In the genomic region with DNA sequence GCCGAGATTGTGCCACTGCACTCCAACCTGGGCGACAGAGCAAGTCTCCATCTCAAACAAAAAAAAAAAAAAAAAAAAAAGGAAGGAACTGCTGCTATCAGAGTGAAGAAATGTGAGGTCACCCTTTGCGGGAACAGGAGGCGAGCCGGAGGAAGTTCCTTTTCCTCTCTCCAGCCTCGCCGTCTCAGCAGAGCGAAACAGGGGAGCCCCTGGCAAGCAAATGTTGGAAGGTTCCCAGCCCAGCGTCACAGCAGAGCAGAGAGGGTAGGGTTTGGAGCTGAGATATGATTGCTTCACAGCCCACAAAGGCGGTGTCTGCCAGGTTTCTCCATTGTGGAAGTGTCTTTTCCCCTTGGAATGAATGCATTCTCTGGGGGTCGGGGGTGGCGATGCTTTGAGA, we compare ENCODE assay signal across 17 cellular contexts. TPM values are rescaled to one million over a fixed set of nuclear protein-coding genes. Genes with fewer than 3 reads are reported as not detected.
A peak's percentile ranks its signal among the peaks of the same experiment; 100 is the strongest.
DNase-seq lines count a peak whose midpoint lies in the region; ATAC-seq, FAIRE-seq and TF ChIP-seq lines count a peak whose summit lies in the region.
"Had no signal": no experiment of that assay in that cellular context is flagged by ENCODE, and none has a peak within 500 bp of the region (broad histone marks: within the 10 kb centered on the region; RNA-seq: fewer than 3 reads in every experiment).

No MANE protein-coding gene starts in this region.

- POLR2A ChIA-PET in endothelial cell of umbilical vein (lab: Charles Lee): no interaction called here

- H3K9me3 ChIP-seq in endothelial cell of umbilical vein (replicated peaks; ENCODE audit: control insufficient read depth, insufficient read depth, low read length) (no peaks in the 10 kb centered on the region), lower lobe of right lung (no peaks in the 10 kb centered on the region), thyroid gland (no peaks in the 10 kb centered on the region)

- WGBS in thyroid gland, 2 donors: 60 to 74% methylated on average over 12 of the region's 12 CpGs

- peak; percentile 82 to 87 for ATAC-seq in lower lobe of right lung
- no peak for ATAC-seq in GM19463 (IDR thresholded peaks at IDR 0.05; ENCODE audit: unreplicated experiment)
- no peak for ATAC-seq in HG03457 (IDR thresholded peaks at IDR 0.05; ENCODE audit: unreplicated experiment)
- ATAC-seq: SK-N-SH treated with all-trans-retinoic acid at 6 μM for 48 hours had no signal

- no peak for TF ChIP-seq CTCF in endothelial cell of umbilical vein (IDR thresholded peaks at IDR 0.05; ENCODE audit: extremely low read depth in 1 of 2, insufficient read depth in 1 of 2, low read depth in 1 of 2, low read length in 2 of 2)
- TF ChIP-seq CTCF in lower lobe of right lung (IDR thresholded peaks at IDR 0.05): no peak
- TF ChIP-seq CTCF in thyroid gland (IDR thresholded peaks at IDR 0.05): no peak

- no peaks in the 10 kb centered on the region for H4K20me1 ChIP-seq in endothelial cell of umbilical vein (replicated peaks; ENCODE audit: control insufficient read depth, extremely low read depth, insufficient read depth, low read length)

- H3K4me1 ChIP-seq in endothelial cell of umbilical vein (ENCODE audit: control insufficient read depth, extremely low read depth, insufficient read depth, low read length): peaks cover 33% of the 10 kb centered on the region
- H3K4me1 ChIP-seq in lower lobe of right lung: peaks cover 17% of the 10 kb centered on the region
- peaks cover 0 to under 1% of the 10 kb centered on the region in 2 donors for H3K4me1 ChIP-seq in thyroid gland

- no peak overlapping the region for H3K9ac ChIP-seq in endothelial cell of umbilical vein (replicated peaks; ENCODE audit: extremely low read depth, insufficient read depth, low read length)

- dilution Hi-C loops in endothelial cell of umbilical vein (cut with MboI; ENCODE audit: extremely low pct_ligation_motif_present, low sequenced_read_pairs): no loop called here

- no peak for TF ChIP-seq POLR2A in endothelial cell of umbilical vein (IDR thresholded peaks at IDR 0.05; ENCODE audit: low read depth, low read length)
- no peak for TF ChIP-seq POLR2A in thyroid gland (IDR thresholded peaks at IDR 0.05)

- BruUV-seq in endothelial cell of umbilical vein (replicated peaks; lab: Mats Ljungman, UMichigan): no TSS peak

- peak overlapping the region; percentile 67 for H3K27ac ChIP-seq in endothelial cell of umbilical vein (ENCODE audit: insufficient read depth, low read depth, low read length)
- peak overlapping the region; percentile 44 for H3K27ac ChIP-seq in lower lobe of right lung
- H3K27ac ChIP-seq in thyroid gland: no peak overlapping the region

- no peaks in the 10 kb centered on the region for H3K36me3 ChIP-seq in endothelial cell of umbilical vein (ENCODE audit: control insufficient read depth in 2 of 2, extremely low read depth in 1 of 2, insufficient read depth in 2 of 2, low read length in 2 of 2)
- H3K36me3 ChIP-seq in lower lobe of right lung: no peaks in the 10 kb centered on the region
- H3K36me3 ChIP-seq in thyroid gland: no peaks in the 10 kb centered on the region

- FAIRE-seq in endothelial cell of umbilical vein (lab: Jason Lieb, UNC): peak; percentile 85
- FAIRE-seq: colon had no signal

- H3K4me3 ChIP-seq in endothelial cell of umbilical vein (replicated peaks in 1 of 3; ENCODE audit: insufficient read depth in 1 of 3, low read depth in 1 of 3, low read length in 3 of 3): no peak overlapping the region
- no peak overlapping the region for H3K4me3 ChIP-seq in lower lobe of right lung
- H3K4me3 ChIP-seq in thyroid gland (replicated peaks in 1 of 3): no peak overlapping the region

- intact Hi-C loops in endothelial cell of umbilical vein (cut with micrococcal nuclease): loop anchor here (1.0 to 2.0 kb wide), 3 partner anchors 10 to 47 kb away; no protein-coding TSS in a partner anchor
- intact Hi-C loops in lower lobe of right lung (cut with DNase I): no loop called here
- intact Hi-C loops in thyroid gland (cut with DNase I): no loop called here

- no peaks in the 10 kb centered on the region for H3K79me2 ChIP-seq in endothelial cell of umbilical vein (ENCODE audit: control insufficient read depth, insufficient read depth, low read length)

- CTCF ChIA-PET in endothelial cell of umbilical vein (lab: Charles Lee): interaction anchor here (0.6 to 6.6 kb wide), 7 partner anchors 11 to 165 kb away, joined by 3 to 34 read pairs (median 4); no protein-coding TSS in a partner anchor

- H2AFZ ChIP-seq in endothelial cell of umbilical vein (ENCODE audit: low read depth, low read length): peak overlapping the region; percentile 41

- H3K27me3 ChIP-seq in endothelial cell of umbilical vein (ENCODE audit: control insufficient read depth in 2 of 2, insufficient read depth in 2 of 2, low read length in 2 of 2) (no peaks in the 10 kb centered on the region), lower lobe of right lung (ENCODE audit: low read depth) (no peaks in the 10 kb centered on the region), thyroid gland (no peaks in the 10 kb centered on the region)

- peak overlapping the region; percentile 18 for H3K4me2 ChIP-seq in endothelial cell of umbilical vein (ENCODE audit: insufficient read depth, low read length)

- DNase-seq in NOMO-1 treated with dmso at 0.1 percent for 144 hours (lab: John Stamatoyannopoulos, UW; ENCODE audit: unreplicated experiment) (peak; percentile 81), endothelial cell of umbilical vein (ENCODE audit: low read depth, low spot score) (peak; percentile 85), lower lobe of right lung (peak; percentile 83), thyroid gland (peak; percentile 10 to 33), GM19238 (ENCODE audit: insufficient read length, low spot score) (no peak), OCI-M2 (lab: John Stamatoyannopoulos, UW; ENCODE audit: unreplicated experiment) (no peak)
- DNase-seq: activated CD4-positive, alpha-beta T cell treated with anti-CD3 and anti-CD28 coated beads, Interleukin-2, amount 50 U/mL, for 48 hours; activated naive CD4-positive, alpha-beta T cell treated with anti-CD3 and anti-CD28 coated beads for 36 hours; HFFc6; midbrain; NCI-H1048; NCI-H524 had no signal

- no peaks in the 10 kb centered on the region for H3K9me1 ChIP-seq in endothelial cell of umbilical vein (replicated peaks; ENCODE audit: control insufficient read depth, extremely low read depth, insufficient read depth, low read length)

TF ChIP-seq in endothelial cell of umbilical vein, 7 proteins besides CTCF, POLR2A, EP300 and RAD21:
- peak; percentile 44 for TF ChIP-seq GATA2 (IDR thresholded peaks at IDR 0.05; ENCODE audit: insufficient read depth, insufficient read length, low read depth, low read length)
- no peak for TF ChIP-seq JUN (IDR thresholded peaks at IDR 0.05; ENCODE audit: borderline replicate concordance, insufficient read depth, insufficient read length, low read depth)
- no peak for TF ChIP-seq MYC (IDR thresholded peaks at IDR 0.05; ENCODE audit: low read depth, low read length)
- TF ChIP-seq MAX (IDR thresholded peaks at IDR 0.05; ENCODE audit: insufficient read depth, insufficient read length): no peak
- TF ChIP-seq POLR2AphosphoS5 (IDR thresholded peaks at IDR 0.05; ENCODE audit: insufficient read depth, low read depth, low read length): peak; percentile 56
- TF ChIP-seq FOS (IDR thresholded peaks at IDR 0.05; ENCODE audit: borderline replicate concordance, insufficient read depth, low read length): peak; percentile 33
- no peak for TF ChIP-seq EZH2 (IDR thresholded peaks at IDR 0.05; ENCODE audit: borderline replicate concordance, low read depth, low read length, severe bottlenecking)

RNA-seq across cellular contexts. Expression of gene SLC20A1, which starts 28.5 kb away (rescaled TPM):
- total RNA-seq in endothelial cell of umbilical vein: 141 and 149 TPM in 2 replicates
- polyA plus RNA-seq in endothelial cell of umbilical vein: 47.0 and 52.7 TPM in 2 replicates
- 44.5 and 45.5 TPM in 2 replicates for polyA plus RNA-seq in endothelial cell of umbilical vein (2011; cell fraction: cytosol; rRNA removed)
- 146 and 166 TPM in 2 replicates for polyA plus RNA-seq in endothelial cell of umbilical vein (2011; cell fraction: nucleus; rRNA removed)
- polyA plus RNA-seq in endothelial cell of umbilical vein (2012): 88.7 and 117 TPM in 2 replicates
- polyA minus RNA-seq in endothelial cell of umbilical vein: 95.5 and 107 TPM in 2 replicates
- polyA minus RNA-seq in endothelial cell of umbilical vein (2011; cell fraction: cytosol; rRNA and poly(A)+ RNA removed): 25.2 TPM
- 82.9 and 138 TPM in 2 replicates for polyA minus RNA-seq in endothelial cell of umbilical vein (2011; cell fraction: nucleus; rRNA and poly(A)+ RNA removed)
- total RNA-seq in lower lobe of right lung: 43.5 TPM
- total RNA-seq in thyroid gland: 10 to 100 TPM; 15.6 to 40.3 (median 23.9) TPM

RNA-seq across cellular contexts. Expression of gene NT5DC4, which starts 46.6 kb away (rescaled TPM):
- total RNA-seq in endothelial cell of umbilical vein: not detected in 2 replicates
- not detected in 2 replicates for polyA plus RNA-seq in endothelial cell of umbilical vein
- polyA plus RNA-seq in endothelial cell of umbilical vein (2011; cell fraction: cytosol; rRNA removed): not detected in 2 replicates
- polyA plus RNA-seq in endothelial cell of umbilical vein (2011; cell fraction: nucleus; rRNA removed): not detected in 2 replicates
- not detected in 2 replicates for polyA plus RNA-seq in endothelial cell of umbilical vein (2012)
- not detected in 2 replicates for polyA minus RNA-seq in endothelial cell of umbilical vein
- not detected for polyA minus RNA-seq in endothelial cell of umbilical vein (2011; cell fraction: cytosol; rRNA and poly(A)+ RNA removed)
- polyA minus RNA-seq in endothelial cell of umbilical vein (2011; cell fraction: nucleus; rRNA and poly(A)+ RNA removed): not detected in 2 replicates
- total RNA-seq in lower lobe of right lung: 0.53 TPM
- not detected for total RNA-seq in thyroid gland
- total RNA-seq: activated naive CD4-positive, alpha-beta T cell treated with anti-CD3 and anti-CD28 coated beads for 36 hours; HFFc6; skeletal muscle tissue had no signal

Comparison
In these comparisons a context has a peak if more than half of its experiments do, and no peak if none do; other contexts are left out.
1. DNase-seq: peak in NOMO-1 treated with dmso at 0.1 percent for 144 hours (single experiment), endothelial cell of umbilical vein (single experiment), lower lobe of right lung (single experiment) and thyroid gland (2 of 2); none in GM19238 (single experiment) and OCI-M2 (single experiment).
2. H3K27ac ChIP-seq: peak in endothelial cell of umbilical vein (single experiment) and lower lobe of right lung (single experiment); none in thyroid gland (0 of 3).
3. ATAC-seq: peak in lower lobe of right lung (2 of 2); none in GM19463 (single experiment) and HG03457 (single experiment).